ENCODE assay signal across 8 cellular contexts in the genomic region with DNA sequence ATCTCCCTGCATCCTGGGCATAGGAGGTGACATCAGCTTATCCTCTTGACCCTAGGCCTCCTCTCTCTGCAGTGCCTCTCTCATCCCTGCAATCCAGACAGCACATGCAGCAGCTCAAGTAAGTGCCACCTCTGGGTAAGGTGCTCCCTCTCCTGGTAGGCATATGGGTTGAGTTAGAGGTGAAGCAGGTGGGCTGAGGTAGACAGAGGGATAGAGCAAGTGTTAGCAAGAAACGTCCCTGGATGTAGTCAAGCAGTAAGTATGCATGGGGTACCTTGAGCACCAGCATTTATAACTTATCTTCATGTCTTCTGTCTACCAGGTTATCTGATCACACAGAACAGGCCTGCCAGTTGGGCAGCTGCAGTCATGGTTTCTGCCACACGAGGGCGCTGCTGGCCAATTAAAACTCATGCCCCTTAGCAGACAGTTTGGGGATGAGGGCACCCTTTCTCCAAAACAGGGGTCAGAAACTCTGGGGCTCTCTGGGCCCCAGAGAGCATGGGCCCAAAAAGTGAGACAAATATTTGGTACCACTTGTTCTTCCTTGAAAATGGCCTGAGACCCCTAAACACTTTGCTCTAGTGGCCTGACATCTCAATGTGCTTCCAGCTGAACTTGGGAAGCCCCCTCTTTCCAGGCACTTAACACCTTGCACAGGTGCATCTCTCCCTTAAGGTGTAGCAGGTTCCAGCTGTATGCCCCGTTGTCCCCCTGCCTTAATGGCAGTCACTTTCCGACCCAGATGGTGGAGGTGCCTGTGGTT. TPM values are rescaled to one million over a fixed set of nuclear protein-coding genes. Genes with fewer than 3 reads are reported as not detected.
DNase-seq lines count a peak whose midpoint lies in the region; ATAC-seq and TF ChIP-seq lines count a peak whose summit lies in the region.

No MANE protein-coding gene starts in this region.

- no peaks in the 10 kb centered on the region for H3K9me3 Mint-ChIP-seq in immature natural killer cell

- H3K27ac Mint-ChIP-seq in immature natural killer cell: no peak overlapping the region

- H3K4me3 ChIP-seq in astrocyte of the spinal cord (ENCODE audit: low read depth, low read length): no peak overlapping the region

- peaks cover 5 to 29% (median 10%) of the 10 kb centered on the region in 3 donors for H3K36me3 Mint-ChIP-seq in immature natural killer cell

- peaks cover 0 to 2% (median 0%) of the 10 kb centered on the region in 3 donors for H3K27me3 Mint-ChIP-seq in immature natural killer cell (ENCODE audit: low read depth in 3 of 3)

- TF ChIP-seq CTCF in astrocyte of the spinal cord (IDR thresholded peaks at IDR 0.05; ENCODE audit: low read depth, low read length): peak; percentile 85

- H3K4me3 Mint-ChIP-seq in immature natural killer cell: no peak overlapping the region

- no peak for ATAC-seq in HG03139 (IDR thresholded peaks at IDR 0.05; ENCODE audit: unreplicated experiment)
- ATAC-seq in HG03039 (IDR thresholded peaks at IDR 0.05; ENCODE audit: unreplicated experiment): no peak

- peak; percentile 47 for DNase-seq in EL
- DNase-seq in LHCN-M2 (ENCODE audit: low read depth): peak; percentile 33
- DNase-seq in T1000 (lab: John Stamatoyannopoulos, UW): peak; percentile 49
- DNase-seq in astrocyte of the spinal cord (ENCODE audit: low read depth, low spot score): peak; percentile 32
- peak; percentile 56 to 63 (median 59) for DNase-seq in immature natural killer cell
- DNase-seq in stimulated activated CD4-positive, alpha-beta T cell treated with anti-CD3 and anti-CD28 coated beads, Interleukin-15, amount 100 ng/mL, for 24 hours: peak; percentile 80

- H3K4me1 Mint-ChIP-seq in immature natural killer cell: no peaks in the 10 kb centered on the region

- in situ Hi-C loops in astrocyte of the spinal cord (cut with HindIII; ENCODE audit: low sequenced_read_pairs): no loop called here

RNA-seq across cellular contexts. Expression of gene NEUROD2, which starts 59.8 kb away (rescaled TPM):
- not detected in 2 replicates for total RNA-seq in LHCN-M2 (2014; rRNA removed)
- not detected for polyA plus RNA-seq in LHCN-M2 (2012)
- not detected for polyA plus RNA-seq in immature natural killer cell
